ENCODE assay signal across 21 cellular contexts in the genomic region with DNA sequence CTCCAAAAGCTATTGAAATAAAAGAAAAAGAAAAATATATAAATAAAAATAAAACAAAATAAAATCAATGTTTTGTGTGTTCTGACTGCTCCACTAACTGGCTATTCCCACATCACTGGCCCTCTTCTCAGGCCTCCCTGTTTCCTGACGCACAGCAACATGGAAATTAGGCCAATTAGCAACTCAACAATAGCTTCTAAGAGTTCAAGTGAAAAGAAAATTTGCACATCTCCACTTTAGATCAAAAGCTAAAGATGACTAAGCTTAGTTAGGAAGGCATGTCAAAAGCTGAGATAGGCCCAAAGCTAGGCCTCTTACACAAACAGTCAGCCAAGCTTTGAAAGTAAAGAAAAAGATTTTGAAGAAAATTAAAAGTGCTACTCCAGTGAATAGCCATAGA.
"Had no signal": no experiment of that assay in that cellular context is flagged by ENCODE, and none has a peak within 500 bp of the region (broad histone marks: within the 10 kb centered on the region; RNA-seq: fewer than 3 reads in every experiment).

No MANE protein-coding gene starts in this region.

- H3K27ac ChIP-seq: epithelial cell of prostate, esophagus squamous epithelium, gastroesophageal sphincter, ovary, stomach, thoracic aorta, transverse colon had no signal

- H3K9me3 ChIP-seq: esophagus squamous epithelium, gastroesophageal sphincter, ovary, thoracic aorta, transverse colon had no signal

- DNase-seq: cerebellar nuclear complex; effector memory CD8-positive, alpha-beta T cell; esophagus squamous epithelium; foreskin fibroblast; glutamatergic neuron; left colon; left ventricle myocardium superior; naive thymus-derived CD4-positive, alpha-beta T cell; nephron progenitor cell; ovary; right cardiac atrium; small intestine; stimulated activated CD4-positive, alpha-beta T cell treated with anti-CD3 and anti-CD28 coated beads, Interleukin-2, amount 100 ng/mL, for 48 hours; stomach; substantia nigra; transverse colon had no signal

- H3K4me3 ChIP-seq: esophagus squamous epithelium, gastroesophageal sphincter, ovary, stomach, thoracic aorta, transverse colon had no signal

- H3K4me1 ChIP-seq: esophagus squamous epithelium had no signal

- FAIRE-seq: colon, small intestine had no signal

- ATAC-seq: effector memory CD8-positive, alpha-beta T cell; gastroesophageal sphincter; left colon; left ventricle myocardium superior; naive thymus-derived CD4-positive, alpha-beta T cell; right cardiac atrium; stimulated activated memory B cell treated with anti-CD40 and anti-IgM and Interleukin-4, amounts not matched to agents 10 μg/mL and 1 μg/mL and 100 μg/mL, for 72 hours had no signal

- H3K27me3 ChIP-seq: esophagus squamous epithelium, gastroesophageal sphincter, ovary, stomach, transverse colon had no signal

- H3K36me3 ChIP-seq: esophagus squamous epithelium, gastroesophageal sphincter, ovary, stomach, thoracic aorta, transverse colon had no signal
